In genomic region chr6:138085839-138086222, GRCh38 we compare ENCODE assay signal across 17 cellular contexts. TPM values are rescaled to one million over a fixed set of nuclear protein-coding genes. Genes with fewer than 3 reads are reported as not detected.
DNase-seq lines count a peak whose midpoint lies in the region; ATAC-seq, FAIRE-seq and TF ChIP-seq lines count a peak whose summit lies in the region.
"Had no signal": no experiment of that assay in that cellular context is flagged by ENCODE, and none has a peak within 500 bp of the region (broad histone marks: within the 10 kb centered on the region; RNA-seq: fewer than 3 reads in every experiment).

No MANE protein-coding gene starts in this region.

- TF ChIP-seq CTCF in A549 (IDR thresholded peaks at IDR 0.05), result no peak
- no peak for TF ChIP-seq CTCF in PC-9 (conservative IDR thresholded peaks at IDR 0.05)
- no peak for TF ChIP-seq CTCF in HepG2 (CRISPR knock-in tag; IDR thresholded peaks at IDR 0.05)
- TF ChIP-seq CTCF in progenitor cell of endocrine pancreas (IDR thresholded peaks at IDR 0.05; ENCODE audit: unreplicated experiment), result no peak

- in situ Hi-C loops in HepG2 (cut with HindIII; ENCODE audit: extremely low pct_ligation_motif_present, low pct_unique_long_range_greater_than_20kb), result no loop called here

- H3K27ac Mint-ChIP-seq in progenitor cell of endocrine pancreas, result peak overlapping the region; percentile 38
- H3K27ac Mint-ChIP-seq: CD4-positive, CD25-positive, alpha-beta regulatory T cell; IgD-negative memory B cell had no signal

- no peaks in the 10 kb centered on the region for H3K27me3 Mint-ChIP-seq in progenitor cell of endocrine pancreas

- no peak for ATAC-seq in A549
- ATAC-seq in HepG2, result no peak
- no peak for ATAC-seq in HG03354 (IDR thresholded peaks at IDR 0.05; ENCODE audit: poor library complexity, severe bottlenecking, unreplicated experiment)
- ATAC-seq in GM19397 (IDR thresholded peaks at IDR 0.05; ENCODE audit: unreplicated experiment), result no peak

- BruUV-seq in PC-9 (replicated peaks; lab: Mats Ljungman, UMichigan), result no TSS peak
- no TSS peak for BruUV-seq in HepG2 (replicated peaks; lab: Mats Ljungman, UMichigan)

- intact Hi-C loops in PC-9 (cut with micrococcal nuclease; ENCODE audit: unreplicated experiment), result loop anchor here (2.0 kb wide), 1 partner anchor 57 kb away; no protein-coding TSS in a partner anchor
- intact Hi-C loops in HepG2 (cut with micrococcal nuclease; ENCODE audit: unreplicated experiment), result loop anchor here (1.0 to 10.0 kb wide), 2 partner anchors 21 to 731 kb away; partner anchors contain the start of gene PERP

- H3K4me1 Mint-ChIP-seq in progenitor cell of endocrine pancreas (ENCODE audit: low read depth), result peaks cover 43% of the 10 kb centered on the region
- H3K4me1 Mint-ChIP-seq: CD4-positive, CD25-positive, alpha-beta regulatory T cell; IgD-negative memory B cell had no signal

- no peak overlapping the region for H3K4me3 ChIP-seq in A549
- no peak overlapping the region for H3K4me3 ChIP-seq in PC-9
- peak overlapping the region; percentile 8 to 38 (median 19); a peak in 3 of 6 replicates for H3K4me3 ChIP-seq in HepG2 (replicated peaks in 1 of 3; ENCODE audit: insufficient read depth in 1 of 3, low read depth in 2 of 3, low read length in 3 of 3)
- H3K4me3 ChIP-seq: BLaER1 treated with 17β-estradiol and CSF1 and Interleukin-3, amounts not matched to agents 10 nM and 100 nM; HAP-1 had no signal

- no peak for DNase-seq in A549 (ENCODE audit: low read depth in 1 of 2, low spot score in 1 of 2)
- no peak for DNase-seq in PC-9
- DNase-seq in HepG2 (ENCODE audit: low spot score), result peak; percentile 34
- DNase-seq in progenitor cell of endocrine pancreas (ENCODE audit: low spot score, unreplicated experiment), result no peak
- no peak for DNase-seq in GM03348 (ENCODE audit: low spot score)
- no peak for DNase-seq in DMS79 (lab: John Stamatoyannopoulos, UW)
- DNase-seq: 8988T; ACHN; CD4-positive, CD25-positive, alpha-beta regulatory T cell; DMS 273 treated with DMSO at 0.1 percent for 48 hours had no signal

- no peak overlapping the region for H3K4me3 Mint-ChIP-seq in progenitor cell of endocrine pancreas (ENCODE audit: low read depth)
- H3K4me3 Mint-ChIP-seq: CD4-positive, CD25-positive, alpha-beta regulatory T cell; IgD-negative memory B cell had no signal

- H3K27ac ChIP-seq in A549, result peak overlapping the region; percentile 73 to 84
- H3K27ac ChIP-seq in PC-9, result 0 out of 2 replicates have a peak overlapping the region, but pooled peaks have one; percentile 8
- H3K27ac ChIP-seq in HepG2 (ENCODE audit: extremely low read length, insufficient read depth, low read length), result peak overlapping the region; percentile 48
- H3K27ac ChIP-seq: BLaER1 treated with 17β-estradiol and CSF1 and Interleukin-3, amounts not matched to agents 10 nM and 100 nM; HL-60 had no signal

- no peak overlapping the region for H3K9ac ChIP-seq in HepG2 (ENCODE audit: insufficient read depth, low read depth, low read length)
- H3K9ac ChIP-seq: BLaER1 treated with 17β-estradiol and CSF1 and Interleukin-3, amounts not matched to agents 10 nM and 100 nM had no signal

- H3K9me3 ChIP-seq in A549 (0 out of 3 replicates have a peak, but pooled peaks cover under 1% of the 10 kb centered on the region), PC-9 (ENCODE audit: insufficient read depth, low read depth) (0 out of 2 replicates have a peak, but pooled peaks cover 3% of the 10 kb centered on the region), HepG2 (ENCODE audit: low read length) (no peaks in the 10 kb centered on the region)
- H3K9me3 ChIP-seq: HAP-1 had no signal

- no peaks in the 10 kb centered on the region for H3K9me2 ChIP-seq in PC-9 (ENCODE audit: insufficient read depth)

- H2AFZ ChIP-seq in PC-9, result no peak overlapping the region
- H2AFZ ChIP-seq in HepG2 (ENCODE audit: low read length), result no peak overlapping the region

- CTCF ChIA-PET in A549 (lab: Yijun Ruan, JAX), result no interaction called here
- CTCF ChIA-PET in PC-9 (lab: Charles Lee), result no interaction called here
- CTCF ChIA-PET in HepG2 (lab: Yijun Ruan, JAX; ENCODE audit: low intra/inter-chr PET ratio, low total read pairs), result interaction anchor here (1.5 kb wide), 1 partner anchor 22 kb away, joined by 4 read pairs; the partner anchor contains the start of gene PERP

- no peaks in the 10 kb centered on the region for H3K79me2 ChIP-seq in PC-9 (ENCODE audit: low read depth)
- no peaks in the 10 kb centered on the region for H3K79me2 ChIP-seq in HepG2 (ENCODE audit: insufficient read depth, low read length)

- H3K4me2 ChIP-seq in A549, result peak overlapping the region; percentile 85
- H3K4me2 ChIP-seq in PC-9, result no peak overlapping the region
- peak overlapping the region; percentile 69 for H3K4me2 ChIP-seq in HepG2 (ENCODE audit: low read depth, low read length)
- H3K4me2 ChIP-seq: BLaER1 treated with 17β-estradiol and CSF1 and Interleukin-3, amounts not matched to agents 10 nM and 100 nM had no signal

- H4K20me1 ChIP-seq in PC-9 (ENCODE audit: insufficient read depth) (no peaks in the 10 kb centered on the region), HepG2 (ENCODE audit: insufficient read depth, low read length) (no peaks in the 10 kb centered on the region)
- H4K20me1 ChIP-seq: BLaER1 treated with 17β-estradiol and CSF1 and Interleukin-3, amounts not matched to agents 10 nM and 100 nM had no signal

- FAIRE-seq in A549 (lab: Jason Lieb, UNC) (no peak), HepG2 (lab: Jason Lieb, UNC) (no peak)
- FAIRE-seq: GM12892 had no signal

- TF ChIP-seq POLR2A in A549 (IDR thresholded peaks at IDR 0.05; ENCODE audit: low read length) (no peak), HepG2 (IDR thresholded peaks at IDR 0.05; ENCODE audit: insufficient read depth in 1 of 2, low read depth in 2 of 2, low read length in 2 of 2) (no peak)

- H3K9me3 Mint-ChIP-seq in progenitor cell of endocrine pancreas (ENCODE audit: low read depth), result peaks cover 3% of the 10 kb centered on the region
- H3K9me3 Mint-ChIP-seq: CD4-positive, CD25-positive, alpha-beta regulatory T cell had no signal

- H3K4me1 ChIP-seq in A549 (peaks cover 44% of the 10 kb centered on the region), PC-9 (replicated peaks; ENCODE audit: insufficient read depth) (peaks cover 53% of the 10 kb centered on the region), HepG2 (ENCODE audit: insufficient read depth, low read length) (peaks cover 54% of the 10 kb centered on the region)

- POLR2A ChIA-PET in A549 (lab: Yijun Ruan, JAX), result no interaction called here
- POLR2A ChIA-PET in PC-9 (lab: Charles Lee; ENCODE audit: unreplicated experiment), result no interaction called here
- POLR2A ChIA-PET in HepG2 (lab: Yijun Ruan, JAX), result interaction anchor here (2.2 kb wide), 1 partner anchor 20 kb away, joined by 41 read pairs; the partner anchor contains the start of gene PERP

- H3K36me3 ChIP-seq in PC-9 (ENCODE audit: low read depth) (peaks cover 14% of the 10 kb centered on the region; the same call in 1 of the 2 replicates), HepG2 (replicated peaks in 1 of 2; ENCODE audit: control insufficient read depth in 1 of 2, insufficient read depth in 2 of 2, low read length in 2 of 2) (peaks cover 2 to 6% of the 10 kb centered on the region in 2 experiments; a peak in 2 of 5 replicates)
- H3K36me3 ChIP-seq: BLaER1 treated with 17β-estradiol and CSF1 and Interleukin-3, amounts not matched to agents 10 nM and 100 nM; HAP-1 had no signal

- peaks cover 9% of the 10 kb centered on the region for H3K36me3 Mint-ChIP-seq in progenitor cell of endocrine pancreas (ENCODE audit: insufficient read depth)
- H3K36me3 Mint-ChIP-seq: CD4-positive, CD25-positive, alpha-beta regulatory T cell; IgD-negative memory B cell had no signal

- 54% methylated on average over 2 of the region's 2 CpGs for WGBS in A549 (ENCODE audit: missing lambda C conversion rate)
- WGBS in HepG2 (ENCODE audit: low lambda C conversion rate), result 1% methylated on average over 2 of the region's 2 CpGs

- no peak for TF ChIP-seq EP300 in A549 (IDR thresholded peaks at IDR 0.05)
- TF ChIP-seq EP300 in HepG2 (IDR thresholded peaks at IDR 0.05; ENCODE audit: low read depth in 2 of 2, low read length in 2 of 2), result 0 out of 4 replicates have a peak, but pooled peaks of 1 of the 2 experiments have one; percentile 34
- TF ChIP-seq EP300 in HepG2 (CRISPR knock-in tag; IDR thresholded peaks at IDR 0.05; ENCODE audit: borderline replicate concordance), result no peak

- peaks cover 50% of the 10 kb centered on the region for H3F3A ChIP-seq in PC-9 (ENCODE audit: insufficient read depth, low read depth)

- no peak for TF ChIP-seq RAD21 in A549 (conservative IDR thresholded peaks at IDR 0.05 in 1 of 2, IDR thresholded peaks at IDR 0.05 in 1 of 2)
- TF ChIP-seq RAD21 in HepG2 (CRISPR knock-in tag; IDR thresholded peaks at IDR 0.05), result no peak

- no peaks in the 10 kb centered on the region for H3K27me3 ChIP-seq in PC-9 (ENCODE audit: insufficient read depth, low read depth)
- H3K27me3 ChIP-seq in HepG2 (ENCODE audit: control insufficient read depth in 1 of 2, insufficient read depth in 2 of 2, low read length in 2 of 2), result no peaks in the 10 kb centered on the region
- H3K27me3 ChIP-seq: BLaER1 treated with 17β-estradiol and CSF1 and Interleukin-3, amounts not matched to agents 10 nM and 100 nM had no signal

RNA-seq across cellular contexts. Expression of gene PERP, which starts 21.4 kb away (rescaled TPM):
- polyA plus RNA-seq in A549 (2011; rRNA removed) (48.3 and 52.5 TPM in 2 replicates), A549 (2017; fragmentation: RNase III; extraction: RNeasy Plus Mini Kit Qiagen cat#74134 plus additional on column Dnase treatment) (53.2 to 67.2 TPM (median 66.8 TPM) in 3 replicates), HepG2 (2011; rRNA removed) (53.0 and 53.9 TPM in 2 replicates)
- 15.0 and 21.9 TPM in 2 replicates for polyA plus RNA-seq in A549 (2012; cell fraction: cytosol; rRNA removed)
- polyA plus RNA-seq in A549 (2012; cell fraction: nucleus; rRNA removed), result 13.0 and 16.8 TPM in 2 replicates
- 30.5 and 35.7 TPM in 2 replicates for polyA minus RNA-seq in A549 (2011; rRNA and poly(A)+ RNA removed)
- total RNA-seq in PC-9 (2021) (79.2 and 93.0 TPM in 2 replicates), HepG2 (2016; rRNA removed; fragmentation: Illumina TruSeq; extraction: Trizol) (16.6 and 26.0 TPM in 2 replicates), progenitor cell of endocrine pancreas (68.3 and 75.3 TPM in 2 replicates)
- 6.4 and 7.0 TPM in 2 replicates for total RNA-seq in HepG2 (2016; cell fraction: cytosol; rRNA removed; fragmentation: Illumina TruSeq; extraction: Trizol; ENCODE audit: low read depth)
- 16.2 and 26.8 TPM in 2 replicates for total RNA-seq in HepG2 (2016; cell fraction: insoluble cytoplasmic fraction; rRNA removed; fragmentation: Illumina TruSeq; extraction: Trizol)
- 17.6 and 19.2 TPM in 2 replicates for total RNA-seq in HepG2 (2016; cell fraction: membrane; rRNA removed; fragmentation: Illumina TruSeq; extraction: Trizol)
- total RNA-seq in HepG2 (2016; cell fraction: nucleus; rRNA removed; fragmentation: Illumina TruSeq; extraction: Trizol), result 22.4 and 25.2 TPM in 2 replicates
- polyA plus RNA-seq in HepG2 (2011; cell fraction: cytosol; rRNA removed), result 39.8 and 47.5 TPM in 2 replicates
- 11.4 and 15.5 TPM in 2 replicates for polyA plus RNA-seq in HepG2 (2011; cell fraction: nucleus; rRNA removed)
- polyA plus RNA-seq in HepG2 (2012), result 80.7 and 95.5 TPM in 2 replicates
- 9.1 and 9.7 TPM in 2 replicates for polyA plus RNA-seq in HepG2 (2016; cell fraction: cytosol; fragmentation: Illumina TruSeq; extraction: Trizol; ENCODE audit: low read depth)
- 21.6 and 23.8 TPM in 2 replicates for polyA plus RNA-seq in HepG2 (2016; cell fraction: insoluble cytoplasmic fraction; fragmentation: Illumina TruSeq; extraction: Trizol; ENCODE audit: low read depth)
- polyA plus RNA-seq in HepG2 (2016; cell fraction: membrane; fragmentation: Illumina TruSeq; extraction: Trizol; ENCODE audit: low read depth), result 18.6 and 19.9 TPM in 2 replicates
- 41.5 and 46.0 TPM in 2 replicates for polyA plus RNA-seq in HepG2 (2016; cell fraction: nucleus; fragmentation: Illumina TruSeq; extraction: Trizol; ENCODE audit: insufficient read depth, low read depth)
- polyA minus RNA-seq in HepG2 (2011; rRNA and poly(A)+ RNA removed; ENCODE audit: low replicate concordance), result 58.8 and 113 TPM in 2 replicates
- polyA minus RNA-seq in HepG2 (2011; cell fraction: cytosol; rRNA and poly(A)+ RNA removed), result 32.1 and 38.6 TPM in 2 replicates
- polyA minus RNA-seq in HepG2 (2011; cell fraction: nucleus; rRNA and poly(A)+ RNA removed), result 9.5 and 12.4 TPM in 2 replicates

Comparison
In these comparisons a context has a peak if more than half of its experiments do, and no peak if none do; other contexts are left out.
1. H3K27ac ChIP-seq: peak in every context shown above with its lines; median percentile 78 in A549; 48 in HepG2; 8 in PC-9.
2. H3K4me3 ChIP-seq: peak in HepG2 (3 of 3); none in A549 (single experiment) and PC-9 (single experiment).